16 cellular contexts compared by ENCODE assay signal in the genomic region with DNA sequence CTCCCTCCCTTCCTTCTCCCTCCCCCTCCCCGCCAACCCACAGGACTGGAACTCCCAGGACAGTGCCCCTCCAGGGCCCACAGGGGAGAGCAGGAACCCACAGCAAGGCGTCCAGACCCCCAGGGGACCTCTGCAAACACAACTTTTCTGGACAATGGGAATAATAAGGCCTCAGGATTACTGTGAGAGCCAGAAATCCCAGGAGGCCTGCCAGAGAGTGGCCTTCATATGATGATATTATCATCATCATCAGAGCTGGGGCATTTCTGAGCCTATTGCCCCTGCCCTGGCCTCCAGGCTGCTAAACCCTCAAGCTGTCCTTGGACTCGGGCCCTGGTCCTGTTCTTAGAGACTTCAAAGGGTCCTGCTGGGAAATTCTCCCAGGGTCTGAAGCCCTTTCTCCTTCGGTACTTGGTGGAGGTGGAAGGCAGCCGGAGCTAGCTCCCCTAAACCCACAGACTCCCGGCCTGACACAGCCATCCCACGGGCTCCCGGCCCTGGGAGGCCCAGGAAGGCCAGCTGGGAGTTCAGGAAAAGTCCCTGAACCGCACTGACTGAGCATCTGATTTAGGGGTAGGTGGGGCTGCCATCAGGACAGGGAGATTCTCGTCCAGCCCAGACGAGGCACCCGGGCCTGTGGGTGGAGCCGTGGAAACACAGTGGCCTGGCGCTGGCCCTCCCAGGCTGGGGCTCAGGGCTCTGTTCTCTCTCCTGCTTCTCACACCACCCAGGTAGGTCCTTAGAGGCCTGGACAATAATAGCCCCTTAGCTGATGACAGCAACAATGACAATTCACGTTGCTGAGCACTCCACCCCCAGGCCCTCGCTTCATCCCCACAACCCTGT. TPM values are rescaled to one million over a fixed set of nuclear protein-coding genes. Genes with fewer than 3 reads are reported as not detected.
A peak's percentile ranks its signal among the peaks of the same experiment; 100 is the strongest.
DNase-seq lines count a peak whose midpoint lies in the region; ATAC-seq and TF ChIP-seq lines count a peak whose summit lies in the region.
"Had no signal": no experiment of that assay in that cellular context is flagged by ENCODE, and none has a peak within 500 bp of the region (broad histone marks: within the 10 kb centered on the region; RNA-seq: fewer than 3 reads in every experiment).

No MANE protein-coding gene starts in this region.

- H3K27ac ChIP-seq in brain microvascular endothelial cell (no peak overlapping the region), mesendoderm (ENCODE audit: low read depth, low read length) (no peak overlapping the region)
- H3K27ac ChIP-seq: esophagus squamous epithelium had no signal

- peaks cover 26% of the 10 kb centered on the region for H3K36me3 ChIP-seq in BE2C
- no peaks in the 10 kb centered on the region; the same call in 1 of the 2 replicates for H3K36me3 ChIP-seq in H7 (replicated peaks; ENCODE audit: control insufficient read depth, insufficient read depth, low read length)
- no peaks in the 10 kb centered on the region for H3K36me3 ChIP-seq in brain microvascular endothelial cell (replicated peaks)
- H3K36me3 ChIP-seq in mesendoderm (ENCODE audit: control insufficient read depth, insufficient read depth, low read length) = no peaks in the 10 kb centered on the region

- H3K9me3 Mint-ChIP-seq in natural killer cell = no peaks in the 10 kb centered on the region
- H3K9me3 Mint-ChIP-seq: stimulated activated naive CD8-positive, alpha-beta T cell treated with anti-CD3 and anti-CD28 coated beads, Interleukin-15, amount 100 ng/mL, for 72 hours had no signal

- no peak overlapping the region for H3K4me3 Mint-ChIP-seq in natural killer cell
- H3K4me3 Mint-ChIP-seq: stimulated activated naive CD8-positive, alpha-beta T cell treated with anti-CD3 and anti-CD28 coated beads, Interleukin-15, amount 100 ng/mL, for 72 hours had no signal

- no peak overlapping the region for H2AK5ac ChIP-seq in mesendoderm (ENCODE audit: low read length)

- H3K4me3 ChIP-seq in BE2C (ENCODE audit: low read depth, low read length) (no peak overlapping the region), H7 (ENCODE audit: insufficient read depth, low read depth, low read length) (no peak overlapping the region), brain microvascular endothelial cell (ENCODE audit: low read depth, low read length) (no peak overlapping the region), mesendoderm (ENCODE audit: low read length) (no peak overlapping the region)
- H3K4me3 ChIP-seq: esophagus squamous epithelium had no signal

- H3K79me2 ChIP-seq in mesendoderm (ENCODE audit: control insufficient read depth, insufficient read depth, low read length) = no peaks in the 10 kb centered on the region

- intact Hi-C loops in natural killer cell (cut with micrococcal nuclease) = no loop called here

- H3K9ac ChIP-seq in mesendoderm (ENCODE audit: low read length) = no peak overlapping the region

- no peak overlapping the region for H2BK120ac ChIP-seq in mesendoderm (ENCODE audit: low read depth, low read length)

- no peak overlapping the region for H4K8ac ChIP-seq in mesendoderm (ENCODE audit: low read depth, low read length)

- H3K56ac ChIP-seq in mesendoderm (ENCODE audit: low read length) = no peak overlapping the region

- no CpG with 5 or more reads among the region's 16 CpGs for WGBS in mesendoderm (ENCODE audit: extremely low coverage, insufficient coverage, low lambda C conversion rate)

- no peaks in the 10 kb centered on the region for H3K36me3 Mint-ChIP-seq in natural killer cell

- TF ChIP-seq CTCF in BE2C (IDR thresholded peaks at IDR 0.05; ENCODE audit: low read depth, low read length) (peak; percentile 17; the same call in 1 of the 2 replicates), brain microvascular endothelial cell (IDR thresholded peaks at IDR 0.05; ENCODE audit: low read depth, low read length, missing control alignments) (peak; percentile 11), natural killer cell (IDR thresholded peaks at IDR 0.05) (no peak)

- no peak for ATAC-seq in natural killer cell
- ATAC-seq: PC-3; stimulated activated naive CD8-positive, alpha-beta T cell treated with anti-CD3 and anti-CD28 coated beads, Interleukin-15, amount 100 ng/mL, for 72 hours had no signal

- H3K27ac Mint-ChIP-seq in natural killer cell = peak overlapping the region in 1 of 2 donors; percentile 70

- H3K9me3 ChIP-seq in BE2C = no peaks in the 10 kb centered on the region
- H3K9me3 ChIP-seq: esophagus squamous epithelium had no signal

- H3K4me1 Mint-ChIP-seq in natural killer cell = peaks cover 0 to 11% of the 10 kb centered on the region in 2 donors
- H3K4me1 Mint-ChIP-seq: stimulated activated naive CD8-positive, alpha-beta T cell treated with anti-CD3 and anti-CD28 coated beads, Interleukin-15, amount 100 ng/mL, for 72 hours had no signal

- H2BK15ac ChIP-seq in mesendoderm (replicated peaks; ENCODE audit: low read depth) = no peak overlapping the region

- H3K23ac ChIP-seq in mesendoderm (ENCODE audit: low read length) = no peak overlapping the region

- DNase-seq in BE2C (peak; percentile 52), H7 (peak; percentile 65), brain microvascular endothelial cell (no peak), mesendoderm (peak; percentile 35), HUDEP-2 (lab: John Stamatoyannopoulos, UW; ENCODE audit: unreplicated experiment in 76 of 76) (no peak), H4 (ENCODE audit: low spot score) (no peak), NCI-H1048 (lab: John Stamatoyannopoulos, UW) (no peak), natural killer cell (no peak)
- DNase-seq: activated CD4-positive, alpha-beta T cell treated with anti-CD3 and anti-CD28 coated beads for 4 hours; activated T-cell treated with anti-CD3 and anti-CD28 coated beads, Interleukin-2, amount 50 U/mL, for 48 hours; amygdala; cortex of kidney; esophagus squamous epithelium; NCI-H2227 treated with DMSO at 0.1 percent for 48 hours; PC-3; stimulated activated naive CD8-positive, alpha-beta T cell treated with anti-CD3 and anti-CD28 coated beads, Interleukin-15, amount 100 ng/mL, for 72 hours had no signal

- H3K18ac ChIP-seq in mesendoderm (ENCODE audit: low read length) = no peak overlapping the region

- H3K27me3 Mint-ChIP-seq in natural killer cell (ENCODE audit: low read depth in 2 of 2) = no peaks in the 10 kb centered on the region
- H3K27me3 Mint-ChIP-seq: stimulated activated naive CD8-positive, alpha-beta T cell treated with anti-CD3 and anti-CD28 coated beads, Interleukin-15, amount 100 ng/mL, for 72 hours had no signal

- no peaks in the 10 kb centered on the region for H3K27me3 ChIP-seq in BE2C
- H3K27me3 ChIP-seq in H7 (ENCODE audit: control insufficient read depth, insufficient read depth, low read length) = no peaks in the 10 kb centered on the region
- H3K27me3 ChIP-seq in brain microvascular endothelial cell (replicated peaks) = no peaks in the 10 kb centered on the region
- H3K27me3 ChIP-seq in mesendoderm (ENCODE audit: insufficient read depth, low read length, poor library complexity) = no peaks in the 10 kb centered on the region
- H3K27me3 ChIP-seq: esophagus squamous epithelium had no signal

- in situ Hi-C loops in brain microvascular endothelial cell (cut with HindIII; ENCODE audit: low pct_ligation_motif_present, low sequenced_read_pairs) = no loop called here

- no peak overlapping the region for H3K4me2 ChIP-seq in mesendoderm (ENCODE audit: low read length)

- H3K4ac ChIP-seq in mesendoderm (ENCODE audit: low read depth, low read length) = no peak overlapping the region

- peaks cover 7% of the 10 kb centered on the region for H3K79me1 ChIP-seq in mesendoderm (ENCODE audit: low read length)

- peaks cover 8% of the 10 kb centered on the region for H3K4me1 ChIP-seq in BE2C
- peaks cover 2% of the 10 kb centered on the region for H3K4me1 ChIP-seq in mesendoderm (ENCODE audit: control insufficient read depth, low read depth, low read length)

- H2BK5ac ChIP-seq in mesendoderm (ENCODE audit: low read length) = no peak overlapping the region

- no peak overlapping the region for H4K5ac ChIP-seq in mesendoderm (ENCODE audit: low read length)

RNA-seq across cellular contexts. Expression of a gene that starts 4.9 kb away (rescaled TPM):
- 4.1 TPM for polyA plus RNA-seq in BE2C (2012; ENCODE audit: insufficient read depth, insufficient read length, low read depth)
- total RNA-seq in H7 (2014; rRNA removed; shearing (Covaris generic)) = 5.6 and 7.4 TPM in 2 replicates
- polyA plus RNA-seq in mesendoderm (2013, experiment 1 of 2) = 9.8 TPM
- 10.0 TPM for polyA plus RNA-seq in mesendoderm (2013, experiment 2 of 2)
- total RNA-seq in H4 (2014; rRNA removed; shearing (Covaris generic)) = 0.58 and 1.7 TPM in 2 replicates
- 1 to 10 TPM; 2.1 to 3.9 (median 3.7) TPM for total RNA-seq in natural killer cell

RNA-seq across cellular contexts. Expression of a gene that starts 29.3 kb away (rescaled TPM):
- polyA plus RNA-seq in BE2C (2012; ENCODE audit: insufficient read depth, insufficient read length, low read depth) = 68.7 TPM
- total RNA-seq in H7 (2014; rRNA removed; shearing (Covaris generic)) = 32.5 and 33.7 TPM in 2 replicates
- 53.2 TPM for polyA plus RNA-seq in mesendoderm (2013, experiment 1 of 2)
- polyA plus RNA-seq in mesendoderm (2013, experiment 2 of 2) = 52.3 TPM
- 21.9 and 30.6 TPM in 2 replicates for total RNA-seq in H4 (2014; rRNA removed; shearing (Covaris generic))
- 10 to 100 TPM; 14.9 to 19.0 (median 15.5) TPM for total RNA-seq in natural killer cell

Comparison
In these comparisons a context has a peak if more than half of its experiments do, and no peak if none do; other contexts are left out.
1. DNase-seq: peak in BE2C (single experiment), H7 (single experiment) and mesendoderm (single experiment); none in brain microvascular endothelial cell (single experiment), HUDEP-2 (0 of 76), H4 (single experiment), NCI-H1048 (single experiment) and natural killer cell (single experiment).